Comparison of ENCODE assay signal across 16 cellular contexts in the genomic region with DNA sequence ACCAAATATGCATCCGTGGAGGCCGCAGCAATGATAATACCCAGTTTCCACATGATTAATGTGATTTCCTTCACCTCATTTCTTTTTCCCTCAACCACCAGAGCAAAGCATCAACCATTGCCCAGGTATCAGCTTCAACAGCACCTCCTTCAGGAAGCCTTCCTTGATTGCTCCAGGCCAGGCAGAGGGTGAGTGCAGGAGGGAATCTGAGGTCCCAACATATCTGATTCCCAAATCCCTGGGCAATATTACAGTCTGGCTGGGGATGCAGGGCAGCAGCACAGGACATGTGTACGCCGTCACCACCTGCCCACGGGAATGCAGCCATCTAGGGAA.
"Had no signal": no experiment of that assay in that cellular context is flagged by ENCODE, and none has a peak within 500 bp of the region (broad histone marks: within the 10 kb centered on the region; RNA-seq: fewer than 3 reads in every experiment).

No MANE protein-coding gene starts in this region.

- H3K27ac Mint-ChIP-seq: naive thymus-derived CD8-positive, alpha-beta T cell; neural progenitor cell; progenitor cell of endocrine pancreas had no signal

- H2AFZ ChIP-seq: neural progenitor cell had no signal

- H3K9me3 Mint-ChIP-seq: neural progenitor cell had no signal

- H3K4me1 Mint-ChIP-seq: naive thymus-derived CD8-positive, alpha-beta T cell had no signal

- ATAC-seq: esophagus mucosa; heart left ventricle; left cardiac atrium; mucosa of descending colon; naive thymus-derived CD8-positive, alpha-beta T cell; pancreas; right cardiac atrium had no signal

- H3K27me3 ChIP-seq: neural progenitor cell, pancreas had no signal

- H3K36me3 ChIP-seq: heart left ventricle, neural progenitor cell, pancreas had no signal

- H3K9me3 ChIP-seq: heart left ventricle, mucosa of descending colon, pancreas had no signal

- H3K4me3 ChIP-seq: heart left ventricle, mucosa of descending colon, neural progenitor cell, pancreas had no signal

- H3K4me1 ChIP-seq: neural progenitor cell, pancreas had no signal

- H3K27ac ChIP-seq: heart left ventricle, neural progenitor cell, pancreas had no signal

- H3K4me2 ChIP-seq: neural progenitor cell had no signal

- H3K36me3 Mint-ChIP-seq: naive thymus-derived CD8-positive, alpha-beta T cell; neural progenitor cell had no signal

- H3K4me3 Mint-ChIP-seq: naive thymus-derived CD8-positive, alpha-beta T cell; neural progenitor cell had no signal

- DNase-seq: effector memory CD4-positive, alpha-beta T cell; heart left ventricle; hippocampal formation; kidney; left cardiac atrium; mucosa of descending colon; naive thymus-derived CD8-positive, alpha-beta T cell; occipital lobe; pancreas; right cardiac atrium; small intestine; stimulated activated CD4-positive, alpha-beta T cell treated with anti-CD3 and anti-CD28 coated beads, Interleukin-12 subunit alpha, Interleukin-12 subunit beta, amount 100 ng/mL, for 4 hours; stimulated activated naive CD4-positive, alpha-beta T cell treated with Interleukin-2 at 50 U/mL for 16 hours had no signal
